ENCODE assay signal across 22 cellular contexts in the genomic region with DNA sequence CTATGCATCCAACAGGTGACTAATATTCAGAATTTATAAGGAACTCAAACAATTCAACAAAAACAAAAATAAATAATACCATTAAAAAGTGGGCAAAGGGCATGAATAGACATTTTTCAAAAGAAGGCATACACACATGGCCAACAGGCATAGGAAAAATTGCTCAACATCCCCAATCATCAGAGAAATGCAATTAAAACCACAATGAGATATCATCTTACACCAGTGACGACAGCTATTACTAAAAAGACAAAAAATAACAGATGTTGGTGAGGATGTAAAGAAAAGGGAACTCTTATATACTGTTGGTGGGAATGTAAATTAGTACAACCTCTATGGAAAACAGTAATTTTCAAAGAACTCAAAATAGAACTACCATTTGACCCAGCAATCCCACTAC.
"Had no signal": no experiment of that assay in that cellular context is flagged by ENCODE, and none has a peak within 500 bp of the region (broad histone marks: within the 10 kb centered on the region; RNA-seq: fewer than 3 reads in every experiment).

No MANE protein-coding gene starts in this region.

- H3K4me3 ChIP-seq: esophagus squamous epithelium, gastroesophageal sphincter, heart right ventricle, left lung, psoas muscle, sigmoid colon, skin epidermis, spleen, thoracic aorta, tibial nerve, upper lobe of left lung had no signal

- ATAC-seq: effector memory CD8-positive, alpha-beta T cell; gastroesophageal sphincter; heart right ventricle; left cardiac atrium; left lung; naive thymus-derived CD8-positive, alpha-beta T cell; psoas muscle; right cardiac atrium; stimulated activated naive B cell treated with anti-CD40 and anti-IgM and Interleukin-4, amounts not matched to agents 10 μg/mL and 1 μg/mL and 100 μg/mL, for 72 hours had no signal

- H3K27ac ChIP-seq: esophagus squamous epithelium, gastroesophageal sphincter, heart right ventricle, left lung, psoas muscle, sigmoid colon, skin epidermis, spleen, thoracic aorta, tibial nerve, upper lobe of left lung had no signal

- DNase-seq: cortex of kidney; effector memory CD8-positive, alpha-beta T cell; erythroblast; esophagus squamous epithelium; heart right ventricle; hippocampal formation; left cardiac atrium; left lung; mesendoderm; naive thymus-derived CD8-positive, alpha-beta T cell; nephron progenitor cell; nucleus accumbens; psoas muscle; right cardiac atrium; sigmoid colon; spleen; stimulated activated naive B cell treated with anti-CD40 and anti-IgM and Interleukin-4, amounts not matched to agents 10 μg/mL and 1 μg/mL and 100 μg/mL, for 72 hours; upper lobe of left lung had no signal
